ENCODE assay signal across 28 cellular contexts in genomic region chr11:65148657-65149056, GRCh38. TPM values are rescaled to one million over a fixed set of nuclear protein-coding genes. Genes with fewer than 3 reads are reported as not detected.
"Had no signal": no experiment of that assay in that cellular context is flagged by ENCODE, and none has a peak within 500 bp of the region (broad histone marks: within the 10 kb centered on the region; RNA-seq: fewer than 3 reads in every experiment).

No MANE protein-coding gene starts in this region.

- H3K9me3 ChIP-seq: gastrocnemius medialis, left lung, prostate gland, right atrium auricular region, sigmoid colon, testis, tibial artery, upper lobe of left lung had no signal

- H3K36me3 ChIP-seq: gastrocnemius medialis, left lung, prostate gland, right atrium auricular region, sigmoid colon, tibial artery, upper lobe of left lung had no signal

- DNase-seq: dermis blood vessel endothelial cell; effector memory CD8-positive, alpha-beta T cell; foreskin fibroblast; left cardiac atrium; left lung; mesendoderm; naive thymus-derived CD8-positive, alpha-beta T cell; nephron progenitor cell; nucleus accumbens; sigmoid colon; stimulated activated CD4-positive, alpha-beta T cell treated with anti-CD3 and anti-CD28 coated beads, Interleukin-4, amount 100 ng/mL, for 4 hours; stimulated activated naive CD8-positive, alpha-beta T cell treated with anti-CD3 and anti-CD28 coated beads, Interleukin-15, Interleukin-2, amounts not matched to agents 100 U/mL and 50 U/mL, for 24 hours; substantia nigra; testis; upper lobe of left lung had no signal

- ATAC-seq: effector memory CD8-positive, alpha-beta T cell; gastrocnemius medialis; left cardiac atrium; left lung; naive thymus-derived CD8-positive, alpha-beta T cell; stimulated activated memory B cell treated with anti-CD40 and anti-IgM and Interleukin-4, amounts not matched to agents 10 μg/mL and 1 μg/mL and 100 μg/mL, for 72 hours; stimulated activated naive CD8-positive, alpha-beta T cell treated with anti-CD3 and anti-CD28 coated beads, Interleukin-15, Interleukin-2, amounts not matched to agents 100 U/mL and 50 U/mL, for 24 hours had no signal

- H3K4me3 ChIP-seq: coronary artery, gastrocnemius medialis, left lung, prostate gland, right atrium auricular region, sigmoid colon, testis, tibial artery, upper lobe of left lung had no signal

- H3K27me3 ChIP-seq: gastrocnemius medialis, left lung, right atrium auricular region, testis, tibial artery, upper lobe of left lung had no signal

- H3K27ac ChIP-seq: coronary artery, left lung, prostate gland, right atrium auricular region, sigmoid colon, testis, tibial artery, upper lobe of left lung had no signal

RNA-seq across cellular contexts. Expression of gene SPDYC, which starts 21.4 kb away (rescaled TPM):
- total RNA-seq: dermis blood vessel endothelial cell; gastrocnemius medialis; glomerular endothelial cell; kidney epithelial cell; left cardiac atrium; left lung; lower leg skin; lung microvascular endothelial cell; myocyte; naive thymus-derived CD8-positive, alpha-beta T cell; osteocyte; prostate gland; right atrium auricular region; sigmoid colon; skeletal muscle tissue; upper lobe of left lung had no signal
